In genomic region chr21:46620846-46621245, GRCh38 we compare ENCODE assay signal across 24 cellular contexts. TPM values are rescaled to one million over a fixed set of nuclear protein-coding genes. Genes with fewer than 3 reads are reported as not detected.
DNase-seq lines count a peak whose midpoint lies in the region; ATAC-seq and TF ChIP-seq lines count a peak whose summit lies in the region.
"Had no signal": no experiment of that assay in that cellular context is flagged by ENCODE, and none has a peak within 500 bp of the region (broad histone marks: within the 10 kb centered on the region; RNA-seq: fewer than 3 reads in every experiment).

No MANE protein-coding gene starts in this region.

- ATAC-seq in gastroesophageal sphincter (no peak), HG03457 (IDR thresholded peaks at IDR 0.05; ENCODE audit: unreplicated experiment) (no peak)
- ATAC-seq: foreskin keratinocyte had no signal

- no peak for TF ChIP-seq POLR2A in gastroesophageal sphincter (IDR thresholded peaks at IDR 0.05)

- H3K4me3 Mint-ChIP-seq in dendritic cell treated with granulocyte-macrophage colony-stimulating factor and Interleukin-4, amounts not matched to agents 40 ng/mL and 50 ng/mL, for 4 days = no peak overlapping the region
- no peak overlapping the region for H3K4me3 Mint-ChIP-seq in neural crest cell
- H3K4me3 Mint-ChIP-seq: H9 had no signal

- H3K9me3 ChIP-seq in HUES64 (ENCODE audit: insufficient read depth, low read depth, low read length) (peaks cover 7% of the 10 kb centered on the region), gastroesophageal sphincter (peaks cover 0 to 9% (median 0%) of the 10 kb centered on the region in 3 donors)

- no peak overlapping the region for H3K4me3 ChIP-seq in HUES64 (ENCODE audit: low read length)
- H3K4me3 ChIP-seq in gastroesophageal sphincter = no peak overlapping the region

- H3K4me1 ChIP-seq in HUES64 (ENCODE audit: insufficient read depth, low read length) (peaks cover 7% of the 10 kb centered on the region; the same call in 1 of the 2 replicates), gastroesophageal sphincter (peaks cover 0 to 29% (median 0%) of the 10 kb centered on the region in 3 donors)
- H3K4me1 ChIP-seq: Caco-2, foreskin keratinocyte had no signal

- peak overlapping the region; percentile 91 for H3K27ac Mint-ChIP-seq in dendritic cell treated with granulocyte-macrophage colony-stimulating factor and Interleukin-4, amounts not matched to agents 40 ng/mL and 50 ng/mL, for 4 days
- H3K27ac Mint-ChIP-seq in neural crest cell (ENCODE audit: unreplicated experiment) = peak overlapping the region; percentile 99

- 95% methylated on average over 7 of the region's 7 CpGs for WGBS in HUES64
- 85 to 100% methylated on average over 1 to 3 of the region's 7 CpGs for WGBS in gastroesophageal sphincter (ENCODE audit: low coverage in 1 of 2), 2 donors

- intact Hi-C loops in dendritic cell treated with granulocyte-macrophage colony-stimulating factor and Interleukin-4, amounts not matched to agents 40 ng/mL and 50 ng/mL, for 4 days (cut with micrococcal nuclease) = loop anchor here (2.0 kb wide), 1 partner anchor 14 kb away; no protein-coding TSS in a partner anchor

- H3K36me3 Mint-ChIP-seq in dendritic cell treated with granulocyte-macrophage colony-stimulating factor and Interleukin-4, amounts not matched to agents 40 ng/mL and 50 ng/mL, for 4 days (ENCODE audit: low read depth) = peaks cover 6% of the 10 kb centered on the region
- H3K36me3 Mint-ChIP-seq in neural crest cell (ENCODE audit: low read depth) = no peaks in the 10 kb centered on the region
- H3K36me3 Mint-ChIP-seq: naive B cell had no signal

- DNase-seq in Ammon's horn (ENCODE audit: low spot score) = peak; percentile 52
- DNase-seq in neural crest cell (ENCODE audit: low read depth, low spot score) = no peak
- no peak for DNase-seq in DMS114 treated with DMSO at 0.1 percent for 48 hours (lab: John Stamatoyannopoulos, UW; ENCODE audit: unreplicated experiment)
- DNase-seq in COLO829 (ENCODE audit: low spot score) = no peak
- DNase-seq: activated CD4-positive, CD25-positive, alpha-beta regulatory T cell treated with anti-CD3 and anti-CD28 coated beads, Interleukin-2, amount 50 U/mL, for 72 hours; activated naive CD4-positive, alpha-beta T cell treated with anti-CD3 and anti-CD28 coated beads, Interleukin-2, amount 50 U/mL, for 16 hours; Caco-2; central memory CD4-positive, alpha-beta T cell; foreskin keratinocyte; GF-D8; H9; MM.1S; naive B cell; NCI-H2029 treated with DMSO at 0.1 percent for 48 hours; NCI-H524 treated with DMSO at 0.1 percent for 48 hours; retina; SHP77 treated with DMSO at 0.1 percent for 48 hours; stimulated activated CD4-positive, alpha-beta T cell treated with anti-CD3 and anti-CD28 coated beads, Interleukin-15, amount 100 ng/mL, for 24 hours; stimulated activated naive CD8-positive, alpha-beta T cell treated with anti-CD3 and anti-CD28 coated beads, Interleukin-15, Interleukin-2, amounts not matched to agents 100 U/mL and 50 U/mL, for 24 hours had no signal

- no peak for TF ChIP-seq EP300 in gastroesophageal sphincter (IDR thresholded peaks at IDR 0.05)

- no peak overlapping the region for H3K9ac ChIP-seq in HUES64 (ENCODE audit: low read depth, low read length)

- H3K27me3 ChIP-seq in HUES64 (ENCODE audit: insufficient read depth, low read length) (no peaks in the 10 kb centered on the region), gastroesophageal sphincter (no peaks in the 10 kb centered on the region)

- H3K27ac ChIP-seq in HUES64 (ENCODE audit: low read depth, low read length) (peak overlapping the region; percentile 20; the same call in 1 of the 2 replicates), gastroesophageal sphincter (peak overlapping the region in 2 of 4 donors; percentile 44 to 72)
- H3K27ac ChIP-seq: foreskin keratinocyte had no signal

- H3K4me1 Mint-ChIP-seq in dendritic cell treated with granulocyte-macrophage colony-stimulating factor and Interleukin-4, amounts not matched to agents 40 ng/mL and 50 ng/mL, for 4 days (ENCODE audit: low read depth) = peaks cover 42% of the 10 kb centered on the region
- H3K4me1 Mint-ChIP-seq in neural crest cell = peaks cover 42% of the 10 kb centered on the region

- no peaks in the 10 kb centered on the region for H3K27me3 Mint-ChIP-seq in dendritic cell treated with granulocyte-macrophage colony-stimulating factor and Interleukin-4, amounts not matched to agents 40 ng/mL and 50 ng/mL, for 4 days
- H3K27me3 Mint-ChIP-seq in neural crest cell (ENCODE audit: low read depth) = no peaks in the 10 kb centered on the region

- TF ChIP-seq CTCF in neural crest cell (conservative IDR thresholded peaks at IDR 0.05) (no peak), gastroesophageal sphincter (IDR thresholded peaks at IDR 0.05) (no peak)

- H3K36me3 ChIP-seq in HUES64 (ENCODE audit: insufficient read depth, low read length) (no peaks in the 10 kb centered on the region), gastroesophageal sphincter (no peaks in the 10 kb centered on the region)

- H3K9me3 Mint-ChIP-seq in dendritic cell treated with granulocyte-macrophage colony-stimulating factor and Interleukin-4, amounts not matched to agents 40 ng/mL and 50 ng/mL, for 4 days = peaks cover 19% of the 10 kb centered on the region
- peaks cover 13% of the 10 kb centered on the region for H3K9me3 Mint-ChIP-seq in neural crest cell

RNA-seq across cellular contexts. Expression of gene PRMT2, which starts 14.6 kb away (rescaled TPM):
- polyA plus RNA-seq in HUES64 (2013, experiment 1 of 2) = 48.1 TPM
- 51.5 TPM for polyA plus RNA-seq in HUES64 (2013, experiment 2 of 2)
- total RNA-seq in neural crest cell = 100 and 109 TPM in 2 replicates
- total RNA-seq in gastroesophageal sphincter = 100 to 1,000 TPM; 128 to 176 (median 174) TPM

RNA-seq across cellular contexts. Expression of gene S100B, which starts 16.0 kb away (rescaled TPM):
- polyA plus RNA-seq in HUES64 (2013, experiment 1 of 2) = 2.0 TPM
- polyA plus RNA-seq in HUES64 (2013, experiment 2 of 2) = 2.7 TPM
- total RNA-seq in neural crest cell (29.9 and 37.3 TPM in 2 replicates), gastroesophageal sphincter (10 to 100 TPM; 22.6 to 31.6 (median 27.7) TPM)
- total RNA-seq: Caco-2, foreskin keratinocyte, OCI-LY7 had no signal
